1 cellular context compared by ENCODE assay signal in genomic region chr7:155644178-155644970, GRCh38.
TF ChIP-seq lines count a peak whose summit lies in the region.

A gene with protein sequence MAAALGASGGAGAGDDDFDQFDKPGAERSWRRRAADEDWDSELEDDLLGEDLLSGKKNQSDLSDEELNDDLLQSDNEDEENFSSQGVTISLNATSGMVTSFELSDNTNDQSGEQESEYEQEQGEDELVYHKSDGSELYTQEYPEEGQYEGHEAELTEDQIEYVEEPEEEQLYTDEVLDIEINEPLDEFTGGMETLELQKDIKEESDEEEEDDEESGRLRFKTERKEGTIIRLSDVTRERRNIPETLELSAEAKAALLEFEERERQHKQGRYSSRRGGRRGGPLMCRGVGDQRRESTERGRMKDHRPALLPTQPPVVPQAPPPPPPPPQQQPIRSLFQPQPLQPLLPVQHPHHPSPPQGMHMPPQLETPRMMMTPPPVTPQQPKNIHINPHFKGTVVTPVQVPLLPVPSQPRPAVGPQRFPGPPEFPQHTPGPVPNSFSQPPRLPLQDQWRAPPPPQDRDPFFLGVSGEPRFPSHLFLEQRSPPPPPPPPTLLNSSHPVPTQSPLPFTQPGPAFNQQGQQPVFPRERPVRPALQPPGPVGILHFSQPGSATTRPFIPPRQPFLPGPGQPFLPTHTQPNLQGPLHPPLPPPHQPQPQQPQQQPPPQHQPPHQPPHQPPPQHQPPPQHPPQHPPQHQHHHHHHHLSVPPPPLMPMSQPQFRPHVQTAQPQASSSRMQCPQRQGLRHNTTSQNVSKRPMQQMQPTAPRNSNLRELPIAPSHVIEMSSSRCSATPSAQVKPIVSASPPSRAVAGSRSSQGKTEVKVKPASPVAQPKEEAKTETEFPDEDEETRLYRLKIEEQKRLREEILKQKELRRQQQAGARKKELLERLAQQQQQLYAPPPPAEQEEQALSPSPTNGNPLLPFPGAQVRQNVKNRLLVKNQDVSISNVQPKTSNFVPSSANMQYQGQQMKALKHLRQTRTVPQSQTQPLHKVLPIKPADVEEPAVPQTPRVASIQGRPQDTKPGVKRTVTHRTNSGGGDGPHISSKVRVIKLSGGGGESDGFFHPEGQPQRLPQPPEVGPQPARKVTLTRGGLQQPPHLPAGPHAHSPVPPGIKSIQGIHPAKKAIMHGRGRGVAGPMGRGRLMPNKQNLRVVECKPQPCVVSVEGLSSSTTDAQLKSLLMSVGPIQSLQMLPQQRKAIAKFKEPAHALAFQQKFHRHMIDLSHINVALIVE (plus strand): TSS chr7:155644661. CDS start chr7:155644877, 216 bp downstream.

TF ChIP-seq in HepG2, 621 proteins besides CTCF, POLR2A, EP300 and RAD21 (continued from another document and continues in another):
- no peak for TF ChIP-seq TBP (CRISPR knock-in tag; IDR thresholded peaks at IDR 0.05)
- peak; percentile 77 for TF ChIP-seq ZNF724P (CRISPR knock-in tag; IDR thresholded peaks at IDR 0.05; ENCODE audit: borderline replicate concordance)
- TF ChIP-seq KMT2A (CRISPR knock-in tag; IDR thresholded peaks at IDR 0.05): peak; percentile 70
- TF ChIP-seq ZNF292 (CRISPR knock-in tag; IDR thresholded peaks at IDR 0.05; ENCODE audit: borderline replicate concordance, low read depth): peak; percentile 12; the same call in 1 of the 2 replicates
- peak; percentile 92 for TF ChIP-seq ZBTB2 (CRISPR knock-in tag; IDR thresholded peaks at IDR 0.05; ENCODE audit: low read depth)
- 0 out of 2 replicates have a peak, but pooled peaks have one; percentile 17 for TF ChIP-seq ZIK1 (CRISPR knock-in tag; IDR thresholded peaks at IDR 0.05; ENCODE audit: borderline replicate concordance, low read depth)
- peak; percentile 88 for TF ChIP-seq ARID4A (CRISPR knock-in tag; IDR thresholded peaks at IDR 0.05; ENCODE audit: borderline replicate concordance)
- peak; percentile 15; the same call in 1 of the 2 replicates for TF ChIP-seq FOSL1 (CRISPR knock-in tag; IDR thresholded peaks at IDR 0.05; ENCODE audit: borderline replicate concordance)
- TF ChIP-seq, protein P1, sequence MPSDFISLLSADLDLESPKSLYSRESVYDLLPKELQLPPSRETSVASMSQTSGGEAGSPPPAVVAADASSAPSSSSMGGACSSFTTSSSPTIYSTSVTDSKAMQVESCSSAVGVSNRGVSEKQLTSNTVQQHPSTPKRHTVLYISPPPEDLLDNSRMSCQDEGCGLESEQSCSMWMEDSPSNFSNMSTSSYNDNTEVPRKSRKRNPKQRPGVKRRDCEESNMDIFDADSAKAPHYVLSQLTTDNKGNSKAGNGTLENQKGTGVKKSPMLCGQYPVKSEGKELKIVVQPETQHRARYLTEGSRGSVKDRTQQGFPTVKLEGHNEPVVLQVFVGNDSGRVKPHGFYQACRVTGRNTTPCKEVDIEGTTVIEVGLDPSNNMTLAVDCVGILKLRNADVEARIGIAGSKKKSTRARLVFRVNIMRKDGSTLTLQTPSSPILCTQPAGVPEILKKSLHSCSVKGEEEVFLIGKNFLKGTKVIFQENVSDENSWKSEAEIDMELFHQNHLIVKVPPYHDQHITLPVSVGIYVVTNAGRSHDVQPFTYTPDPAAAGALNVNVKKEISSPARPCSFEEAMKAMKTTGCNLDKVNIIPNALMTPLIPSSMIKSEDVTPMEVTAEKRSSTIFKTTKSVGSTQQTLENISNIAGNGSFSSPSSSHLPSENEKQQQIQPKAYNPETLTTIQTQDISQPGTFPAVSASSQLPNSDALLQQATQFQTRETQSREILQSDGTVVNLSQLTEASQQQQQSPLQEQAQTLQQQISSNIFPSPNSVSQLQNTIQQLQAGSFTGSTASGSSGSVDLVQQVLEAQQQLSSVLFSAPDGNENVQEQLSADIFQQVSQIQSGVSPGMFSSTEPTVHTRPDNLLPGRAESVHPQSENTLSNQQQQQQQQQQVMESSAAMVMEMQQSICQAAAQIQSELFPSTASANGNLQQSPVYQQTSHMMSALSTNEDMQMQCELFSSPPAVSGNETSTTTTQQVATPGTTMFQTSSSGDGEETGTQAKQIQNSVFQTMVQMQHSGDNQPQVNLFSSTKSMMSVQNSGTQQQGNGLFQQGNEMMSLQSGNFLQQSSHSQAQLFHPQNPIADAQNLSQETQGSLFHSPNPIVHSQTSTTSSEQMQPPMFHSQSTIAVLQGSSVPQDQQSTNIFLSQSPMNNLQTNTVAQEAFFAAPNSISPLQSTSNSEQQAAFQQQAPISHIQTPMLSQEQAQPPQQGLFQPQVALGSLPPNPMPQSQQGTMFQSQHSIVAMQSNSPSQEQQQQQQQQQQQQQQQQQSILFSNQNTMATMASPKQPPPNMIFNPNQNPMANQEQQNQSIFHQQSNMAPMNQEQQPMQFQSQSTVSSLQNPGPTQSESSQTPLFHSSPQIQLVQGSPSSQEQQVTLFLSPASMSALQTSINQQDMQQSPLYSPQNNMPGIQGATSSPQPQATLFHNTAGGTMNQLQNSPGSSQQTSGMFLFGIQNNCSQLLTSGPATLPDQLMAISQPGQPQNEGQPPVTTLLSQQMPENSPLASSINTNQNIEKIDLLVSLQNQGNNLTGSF (CRISPR knock-in tag; IDR thresholded peaks at IDR 0.05): no peak; the same call in 1 of the 2 replicates
- TF ChIP-seq, protein P2, sequence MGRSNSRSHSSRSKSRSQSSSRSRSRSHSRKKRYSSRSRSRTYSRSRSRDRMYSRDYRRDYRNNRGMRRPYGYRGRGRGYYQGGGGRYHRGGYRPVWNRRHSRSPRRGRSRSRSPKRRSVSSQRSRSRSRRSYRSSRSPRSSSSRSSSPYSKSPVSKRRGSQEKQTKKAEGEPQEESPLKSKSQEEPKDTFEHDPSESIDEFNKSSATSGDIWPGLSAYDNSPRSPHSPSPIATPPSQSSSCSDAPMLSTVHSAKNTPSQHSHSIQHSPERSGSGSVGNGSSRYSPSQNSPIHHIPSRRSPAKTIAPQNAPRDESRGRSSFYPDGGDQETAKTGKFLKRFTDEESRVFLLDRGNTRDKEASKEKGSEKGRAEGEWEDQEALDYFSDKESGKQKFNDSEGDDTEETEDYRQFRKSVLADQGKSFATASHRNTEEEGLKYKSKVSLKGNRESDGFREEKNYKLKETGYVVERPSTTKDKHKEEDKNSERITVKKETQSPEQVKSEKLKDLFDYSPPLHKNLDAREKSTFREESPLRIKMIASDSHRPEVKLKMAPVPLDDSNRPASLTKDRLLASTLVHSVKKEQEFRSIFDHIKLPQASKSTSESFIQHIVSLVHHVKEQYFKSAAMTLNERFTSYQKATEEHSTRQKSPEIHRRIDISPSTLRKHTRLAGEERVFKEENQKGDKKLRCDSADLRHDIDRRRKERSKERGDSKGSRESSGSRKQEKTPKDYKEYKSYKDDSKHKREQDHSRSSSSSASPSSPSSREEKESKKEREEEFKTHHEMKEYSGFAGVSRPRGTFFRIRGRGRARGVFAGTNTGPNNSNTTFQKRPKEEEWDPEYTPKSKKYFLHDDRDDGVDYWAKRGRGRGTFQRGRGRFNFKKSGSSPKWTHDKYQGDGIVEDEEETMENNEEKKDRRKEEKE (IDR thresholded peaks at IDR 0.05): no peak
- peak; percentile 50; the same call in 1 of the 2 replicates for TF ChIP-seq ZNF264 (CRISPR knock-in tag; IDR thresholded peaks at IDR 0.05)
- no peak for TF ChIP-seq PTBP1 (IDR thresholded peaks at IDR 0.05; ENCODE audit: low read depth, low read length, poor library complexity, severe bottlenecking)
- no peak for TF ChIP-seq ZKSCAN1 (IDR thresholded peaks at IDR 0.05; ENCODE audit: low read length)
- TF ChIP-seq SIN3A (IDR thresholded peaks at IDR 0.05; ENCODE audit: borderline replicate concordance, low read depth, low read length): no peak; the same call in 1 of the 2 replicates
- no peak for TF ChIP-seq TBX3 (IDR thresholded peaks at IDR 0.05; ENCODE audit: borderline replicate concordance)
- TF ChIP-seq KAT2B (IDR thresholded peaks at IDR 0.05; ENCODE audit: borderline replicate concordance, low read depth, low read length): no peak
- TF ChIP-seq TRIM22 (IDR thresholded peaks at IDR 0.05): no peak
- TF ChIP-seq MIXL1 (CRISPR knock-in tag; IDR thresholded peaks at IDR 0.05): peak; percentile 40; the same call in 1 of the 2 replicates
- TF ChIP-seq ARNTL (CRISPR knock-in tag; IDR thresholded peaks at IDR 0.05): peak; percentile 13; the same call in 1 of the 2 replicates
- peak; percentile 88; the same call in 1 of the 2 replicates for TF ChIP-seq ZNF142 (CRISPR knock-in tag; IDR thresholded peaks at IDR 0.05)
- TF ChIP-seq ZSCAN29 (CRISPR knock-in tag; conservative IDR thresholded peaks at IDR 0.05): peak; percentile 37; the same call in 1 of the 2 replicates
